1 cellular context compared by ENCODE assay signal in the genomic region with DNA sequence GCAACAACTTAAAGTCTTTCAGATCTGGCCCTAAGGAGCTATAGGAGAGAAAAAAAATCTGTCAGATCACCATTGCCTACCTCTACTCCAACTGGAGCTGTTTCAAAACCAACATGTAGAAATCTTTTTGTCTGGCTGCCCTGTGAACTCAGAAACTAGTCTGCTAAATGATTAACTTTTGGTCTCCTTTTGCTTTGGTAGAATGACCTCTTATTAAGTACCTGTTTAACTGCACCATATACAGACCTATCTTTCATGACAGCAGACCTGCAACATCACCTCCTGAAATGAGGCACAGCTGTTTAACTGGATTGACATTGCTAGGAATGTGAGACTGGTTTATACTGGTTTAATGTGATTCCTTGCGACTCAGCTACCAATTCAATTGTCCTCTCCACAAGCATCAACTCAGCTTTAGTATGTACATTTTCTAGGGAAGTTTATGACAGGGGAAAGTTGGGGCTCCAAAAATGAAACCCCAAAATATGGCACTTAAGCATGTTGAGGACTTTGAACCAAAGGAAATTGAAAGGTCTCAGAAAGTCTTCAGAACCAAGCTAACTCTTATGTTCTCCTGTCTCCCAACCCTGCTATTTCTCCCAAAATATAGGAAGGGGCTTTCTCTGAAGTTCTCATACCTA.
TF ChIP-seq lines count a peak whose summit lies in the region.

No MANE protein-coding gene starts in this region.

TF ChIP-seq in HepG2, 621 proteins besides CTCF, POLR2A, EP300 and RAD21 (continued from another document and continues in another):
- no peak for TF ChIP-seq ZNF142 (CRISPR knock-in tag; IDR thresholded peaks at IDR 0.05)
- no peak for TF ChIP-seq MIER2 (CRISPR knock-in tag; IDR thresholded peaks at IDR 0.05)
- no peak for TF ChIP-seq POLR2AphosphoS2 (IDR thresholded peaks at IDR 0.05; ENCODE audit: low read depth, low read length)
- TF ChIP-seq ZNF280B (CRISPR knock-in tag; IDR thresholded peaks at IDR 0.05; ENCODE audit: borderline replicate concordance): no peak
- TF ChIP-seq KMT2A (CRISPR knock-in tag; IDR thresholded peaks at IDR 0.05): no peak
- TF ChIP-seq NFYB (CRISPR knock-in tag; IDR thresholded peaks at IDR 0.05): no peak
- TF ChIP-seq SP2 (CRISPR knock-in tag; IDR thresholded peaks at IDR 0.05): no peak
- no peak for TF ChIP-seq ZNF850 (CRISPR knock-in tag; conservative IDR thresholded peaks at IDR 0.05)
- TF ChIP-seq MIXL1 (CRISPR knock-in tag; IDR thresholded peaks at IDR 0.05): peak; percentile 87
- TF ChIP-seq, protein P1, sequence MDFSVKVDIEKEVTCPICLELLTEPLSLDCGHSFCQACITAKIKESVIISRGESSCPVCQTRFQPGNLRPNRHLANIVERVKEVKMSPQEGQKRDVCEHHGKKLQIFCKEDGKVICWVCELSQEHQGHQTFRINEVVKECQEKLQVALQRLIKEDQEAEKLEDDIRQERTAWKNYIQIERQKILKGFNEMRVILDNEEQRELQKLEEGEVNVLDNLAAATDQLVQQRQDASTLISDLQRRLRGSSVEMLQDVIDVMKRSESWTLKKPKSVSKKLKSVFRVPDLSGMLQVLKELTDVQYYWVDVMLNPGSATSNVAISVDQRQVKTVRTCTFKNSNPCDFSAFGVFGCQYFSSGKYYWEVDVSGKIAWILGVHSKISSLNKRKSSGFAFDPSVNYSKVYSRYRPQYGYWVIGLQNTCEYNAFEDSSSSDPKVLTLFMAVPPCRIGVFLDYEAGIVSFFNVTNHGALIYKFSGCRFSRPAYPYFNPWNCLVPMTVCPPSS (IDR thresholded peaks at IDR 0.05): no peak
- no peak for TF ChIP-seq SP140L (CRISPR knock-in tag; IDR thresholded peaks at IDR 0.05; ENCODE audit: borderline replicate concordance)
- no peak for TF ChIP-seq HOXD1 (CRISPR knock-in tag; IDR thresholded peaks at IDR 0.05)
- TF ChIP-seq, protein P2, sequence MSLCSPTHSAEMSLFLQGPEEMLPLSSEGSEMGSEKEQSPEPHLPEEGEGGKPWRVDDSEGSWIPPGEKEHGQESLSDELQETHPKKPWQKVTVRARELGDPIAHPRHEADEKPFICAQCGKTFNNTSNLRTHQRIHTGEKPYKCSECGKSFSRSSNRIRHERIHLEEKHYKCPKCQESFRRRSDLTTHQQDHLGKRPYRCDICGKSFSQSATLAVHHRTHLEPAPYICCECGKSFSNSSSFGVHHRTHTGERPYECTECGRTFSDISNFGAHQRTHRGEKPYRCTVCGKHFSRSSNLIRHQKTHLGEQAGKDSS (CRISPR knock-in tag; IDR thresholded peaks at IDR 0.05; ENCODE audit: borderline replicate concordance, low read depth): no peak
- TF ChIP-seq MXD1 (CRISPR knock-in tag; IDR thresholded peaks at IDR 0.05): no peak
- no peak for TF ChIP-seq TEAD2 (CRISPR knock-in tag; IDR thresholded peaks at IDR 0.05)
- TF ChIP-seq MYC (CRISPR knock-in tag; IDR thresholded peaks at IDR 0.05; ENCODE audit: borderline replicate concordance): no peak
- peak; percentile 53; the same call in 1 of the 2 replicates for TF ChIP-seq MEIS2 (CRISPR knock-in tag; IDR thresholded peaks at IDR 0.05)
- no peak for TF ChIP-seq ZIK1 (CRISPR knock-in tag; IDR thresholded peaks at IDR 0.05; ENCODE audit: borderline replicate concordance, low read depth)
- TF ChIP-seq THAP11 (CRISPR knock-in tag; IDR thresholded peaks at IDR 0.05): no peak; the same call in 1 of the 2 replicates
- TF ChIP-seq HOXA5 (CRISPR knock-in tag; IDR thresholded peaks at IDR 0.05): no peak
- TF ChIP-seq FOXM1 (CRISPR knock-in tag; IDR thresholded peaks at IDR 0.05): no peak
- no peak for TF ChIP-seq ZNF296 (CRISPR knock-in tag; conservative IDR thresholded peaks at IDR 0.05)
- TF ChIP-seq KLF12 (CRISPR knock-in tag; IDR thresholded peaks at IDR 0.05; ENCODE audit: borderline replicate concordance): no peak
- TF ChIP-seq ZFP36L1 (CRISPR knock-in tag; IDR thresholded peaks at IDR 0.05): no peak
- TF ChIP-seq ZGPAT (CRISPR knock-in tag; IDR thresholded peaks at IDR 0.05): no peak; the same call in 1 of the 2 replicates
- no peak for TF ChIP-seq CENPX (CRISPR knock-in tag; IDR thresholded peaks at IDR 0.05)
- TF ChIP-seq, protein P3, sequence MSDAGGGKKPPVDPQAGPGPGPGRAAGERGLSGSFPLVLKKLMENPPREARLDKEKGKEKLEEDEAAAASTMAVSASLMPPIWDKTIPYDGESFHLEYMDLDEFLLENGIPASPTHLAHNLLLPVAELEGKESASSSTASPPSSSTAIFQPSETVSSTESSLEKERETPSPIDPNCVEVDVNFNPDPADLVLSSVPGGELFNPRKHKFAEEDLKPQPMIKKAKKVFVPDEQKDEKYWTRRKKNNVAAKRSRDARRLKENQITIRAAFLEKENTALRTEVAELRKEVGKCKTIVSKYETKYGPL (CRISPR knock-in tag; IDR thresholded peaks at IDR 0.05): no peak
- TF ChIP-seq, protein P4, sequence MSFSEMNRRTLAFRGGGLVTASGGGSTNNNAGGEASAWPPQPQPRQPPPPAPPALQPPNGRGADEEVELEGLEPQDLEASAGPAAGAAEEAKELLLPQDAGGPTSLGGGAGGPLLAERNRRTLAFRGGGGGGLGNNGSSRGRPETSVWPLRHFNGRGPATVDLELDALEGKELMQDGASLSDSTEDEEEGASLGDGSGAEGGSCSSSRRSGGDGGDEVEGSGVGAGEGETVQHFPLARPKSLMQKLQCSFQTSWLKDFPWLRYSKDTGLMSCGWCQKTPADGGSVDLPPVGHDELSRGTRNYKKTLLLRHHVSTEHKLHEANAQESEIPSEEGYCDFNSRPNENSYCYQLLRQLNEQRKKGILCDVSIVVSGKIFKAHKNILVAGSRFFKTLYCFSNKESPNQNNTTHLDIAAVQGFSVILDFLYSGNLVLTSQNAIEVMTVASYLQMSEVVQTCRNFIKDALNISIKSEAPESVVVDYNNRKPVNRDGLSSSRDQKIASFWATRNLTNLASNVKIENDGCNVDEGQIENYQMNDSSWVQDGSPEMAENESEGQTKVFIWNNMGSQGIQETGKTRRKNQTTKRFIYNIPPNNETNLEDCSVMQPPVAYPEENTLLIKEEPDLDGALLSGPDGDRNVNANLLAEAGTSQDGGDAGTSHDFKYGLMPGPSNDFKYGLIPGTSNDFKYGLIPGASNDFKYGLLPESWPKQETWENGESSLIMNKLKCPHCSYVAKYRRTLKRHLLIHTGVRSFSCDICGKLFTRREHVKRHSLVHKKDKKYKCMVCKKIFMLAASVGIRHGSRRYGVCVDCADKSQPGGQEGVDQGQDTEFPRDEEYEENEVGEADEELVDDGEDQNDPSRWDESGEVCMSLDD (CRISPR knock-in tag; IDR thresholded peaks at IDR 0.05; ENCODE audit: borderline replicate concordance): no peak
- TF ChIP-seq HCFC1 (IDR thresholded peaks at IDR 0.05; ENCODE audit: low read depth, low read length): no peak
- TF ChIP-seq RXRB (CRISPR knock-in tag; IDR thresholded peaks at IDR 0.05; ENCODE audit: borderline replicate concordance): peak; percentile 86
- TF ChIP-seq, protein P5, sequence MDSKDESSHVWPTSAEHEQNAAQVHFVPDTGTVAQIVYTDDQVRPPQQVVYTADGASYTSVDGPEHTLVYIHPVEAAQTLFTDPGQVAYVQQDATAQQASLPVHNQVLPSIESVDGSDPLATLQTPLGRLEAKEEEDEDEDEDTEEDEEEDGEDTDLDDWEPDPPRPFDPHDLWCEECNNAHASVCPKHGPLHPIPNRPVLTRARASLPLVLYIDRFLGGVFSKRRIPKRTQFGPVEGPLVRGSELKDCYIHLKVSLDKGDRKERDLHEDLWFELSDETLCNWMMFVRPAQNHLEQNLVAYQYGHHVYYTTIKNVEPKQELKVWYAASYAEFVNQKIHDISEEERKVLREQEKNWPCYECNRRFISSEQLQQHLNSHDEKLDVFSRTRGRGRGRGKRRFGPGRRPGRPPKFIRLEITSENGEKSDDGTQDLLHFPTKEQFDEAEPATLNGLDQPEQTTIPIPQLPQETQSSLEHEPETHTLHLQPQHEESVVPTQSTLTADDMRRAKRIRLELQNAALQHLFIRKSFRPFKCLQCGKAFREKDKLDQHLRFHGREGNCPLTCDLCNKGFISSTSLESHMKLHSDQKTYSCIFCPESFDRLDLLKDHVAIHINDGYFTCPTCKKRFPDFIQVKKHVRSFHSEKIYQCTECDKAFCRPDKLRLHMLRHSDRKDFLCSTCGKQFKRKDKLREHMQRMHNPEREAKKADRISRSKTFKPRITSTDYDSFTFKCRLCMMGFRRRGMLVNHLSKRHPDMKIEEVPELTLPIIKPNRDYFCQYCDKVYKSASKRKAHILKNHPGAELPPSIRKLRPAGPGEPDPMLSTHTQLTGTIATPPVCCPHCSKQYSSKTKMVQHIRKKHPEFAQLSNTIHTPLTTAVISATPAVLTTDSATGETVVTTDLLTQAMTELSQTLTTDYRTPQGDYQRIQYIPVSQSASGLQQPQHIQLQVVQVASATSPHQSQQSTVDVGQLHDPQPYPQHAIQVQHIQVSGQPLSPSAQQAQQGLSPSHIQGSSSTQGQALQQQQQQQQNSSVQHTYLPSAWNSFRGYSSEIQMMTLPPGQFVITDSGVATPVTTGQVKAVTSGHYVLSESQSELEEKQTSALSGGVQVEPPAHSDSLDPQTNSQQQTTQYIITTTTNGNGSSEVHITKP (CRISPR knock-in tag; IDR thresholded peaks at IDR 0.05; ENCODE audit: low read depth): no peak
- TF ChIP-seq CCDC6 (CRISPR knock-in tag; IDR thresholded peaks at IDR 0.05): 0 out of 2 replicates have a peak, but pooled peaks have one; percentile 49
- 0 out of 2 replicates have a peak, but pooled peaks have one; percentile 19 for TF ChIP-seq ZNF205 (CRISPR knock-in tag; IDR thresholded peaks at IDR 0.05)
- no peak; the same call in 1 of the 2 replicates for TF ChIP-seq KAT8 (CRISPR knock-in tag; IDR thresholded peaks at IDR 0.05)
- TF ChIP-seq ZNF614 (CRISPR knock-in tag; IDR thresholded peaks at IDR 0.05; ENCODE audit: borderline replicate concordance): no peak
- TF ChIP-seq, protein P6, sequence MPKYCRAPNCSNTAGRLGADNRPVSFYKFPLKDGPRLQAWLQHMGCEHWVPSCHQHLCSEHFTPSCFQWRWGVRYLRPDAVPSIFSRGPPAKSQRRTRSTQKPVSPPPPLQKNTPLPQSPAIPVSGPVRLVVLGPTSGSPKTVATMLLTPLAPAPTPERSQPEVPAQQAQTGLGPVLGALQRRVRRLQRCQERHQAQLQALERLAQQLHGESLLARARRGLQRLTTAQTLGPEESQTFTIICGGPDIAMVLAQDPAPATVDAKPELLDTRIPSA (CRISPR knock-in tag; IDR thresholded peaks at IDR 0.05; ENCODE audit: borderline replicate concordance): no peak
- TF ChIP-seq NAIF1 (CRISPR knock-in tag; IDR thresholded peaks at IDR 0.05; ENCODE audit: borderline replicate concordance): no peak
- no peak for TF ChIP-seq RFXANK (CRISPR knock-in tag; IDR thresholded peaks at IDR 0.05)
- TF ChIP-seq ZNF253 (CRISPR knock-in tag; IDR thresholded peaks at IDR 0.05; ENCODE audit: borderline replicate concordance): no peak
- TF ChIP-seq ZNF562 (CRISPR knock-in tag; IDR thresholded peaks at IDR 0.05; ENCODE audit: borderline replicate concordance): no peak
